8 cellular contexts compared by ENCODE assay signal in genomic region chr1:193121616-193122593, GRCh38. TPM values are rescaled to one million over a fixed set of nuclear protein-coding genes. Genes with fewer than 3 reads are reported as not detected.
DNase-seq lines count a peak whose midpoint lies in the region; ATAC-seq and TF ChIP-seq lines count a peak whose summit lies in the region.

Gene CDC73, plus strand, starts transcription at chr1:193122031. Its CDS starts 170 bp downstream, at chr1:193122201.

- H3K27ac ChIP-seq in DOHH2 (ENCODE audit: low read depth, low read length): peak within 1 kb of the TSS; percentile 91
- peak within 1 kb of the TSS; percentile 92 for H3K27ac ChIP-seq in KOPT-K1 (ENCODE audit: low read depth, low read length, poor library complexity, severe bottlenecking)
- H3K27ac ChIP-seq in Peyer's patch: peak within 1 kb of the TSS; percentile 83 to 97 (median 96)
- peak within 1 kb of the TSS; percentile 94 to 97 (median 96) for H3K27ac ChIP-seq in esophagus muscularis mucosa (replicated peaks in 1 of 4)

- peak; percentile 91 for ATAC-seq in GM21786 (IDR thresholded peaks at IDR 0.05; ENCODE audit: unreplicated experiment)
- ATAC-seq in naive B cell (ENCODE audit: low read depth in 2 of 2): peak; percentile 86 to 89
- peak; percentile 97 for ATAC-seq in stimulated activated memory B cell treated with anti-CD40 and anti-IgM and Interleukin-4, amounts not matched to agents 10 μg/mL and 1 μg/mL and 100 μg/mL, for 72 hours

- peaks cover 12 to 43% (median 36%) of the 10 kb centered on the region in 3 donors for H3K4me1 Mint-ChIP-seq in naive B cell
- peaks cover 44% of the 10 kb centered on the region for H3K4me1 Mint-ChIP-seq in stimulated activated memory B cell treated with anti-CD40 and anti-IgM and Interleukin-4, amounts not matched to agents 10 μg/mL and 1 μg/mL and 100 μg/mL, for 72 hours

- WGBS in esophagus muscularis mucosa: 0% methylated on average over 36 of the region's 85 CpGs

- H3K4me3 ChIP-seq in DOHH2 (ENCODE audit: low read length): peak within 1 kb of the TSS; percentile 76
- H3K4me3 ChIP-seq in Peyer's patch: peak within 1 kb of the TSS; percentile 54 to 85 (median 78)
- H3K4me3 ChIP-seq in esophagus muscularis mucosa: peak within 1 kb of the TSS; percentile 81 to 91 (median 82)

- H4K20me1 ChIP-seq in DOHH2 (ENCODE audit: control insufficient read depth, insufficient read depth, low read depth, low read length): 0 out of 2 replicates have a peak, but pooled peaks cover 9% of the 10 kb centered on the region

- peaks cover 44% of the 10 kb centered on the region for H3K79me2 ChIP-seq in DOHH2 (ENCODE audit: control insufficient read depth, low read length)

- no peak for TF ChIP-seq EP300 in esophagus muscularis mucosa (IDR thresholded peaks at IDR 0.05)

- H3K4me2 ChIP-seq in DOHH2 (ENCODE audit: low read length): peak within 1 kb of the TSS; percentile 60

- H3K4me3 Mint-ChIP-seq in naive B cell: peak within 1 kb of the TSS; percentile 87 to 99 (median 97)
- peak within 1 kb of the TSS; percentile 86 for H3K4me3 Mint-ChIP-seq in stimulated activated memory B cell treated with anti-CD40 and anti-IgM and Interleukin-4, amounts not matched to agents 10 μg/mL and 1 μg/mL and 100 μg/mL, for 72 hours

- intact Hi-C loops in esophagus muscularis mucosa (cut with DNase I): loop anchor here (1.0 to 10.0 kb wide), 4 partner anchors 17 to 647 kb away; partner anchors contain the start of genes GLRX2, RGS2, RO60 and UCHL5

- H3K9me3 Mint-ChIP-seq in naive B cell: no peaks in the 10 kb centered on the region
- H3K9me3 Mint-ChIP-seq in stimulated activated memory B cell treated with anti-CD40 and anti-IgM and Interleukin-4, amounts not matched to agents 10 μg/mL and 1 μg/mL and 100 μg/mL, for 72 hours: no peaks in the 10 kb centered on the region

- TF ChIP-seq POLR2A in Peyer's patch (IDR thresholded peaks at IDR 0.05) (peak; percentile 81 to 94), esophagus muscularis mucosa (IDR thresholded peaks at IDR 0.05; ENCODE audit: low read depth) (peak; percentile 66)

- H3K36me3 ChIP-seq in DOHH2 (ENCODE audit: control insufficient read depth, low read length): peaks cover 27% of the 10 kb centered on the region
- H3K36me3 ChIP-seq in KOPT-K1 (ENCODE audit: insufficient read depth, low read length): peaks cover 19% of the 10 kb centered on the region
- H3K36me3 ChIP-seq in Peyer's patch: peaks cover 0 to 17% (median 0%) of the 10 kb centered on the region in 3 donors
- H3K36me3 ChIP-seq in esophagus muscularis mucosa: peaks cover 4 to 20% (median 10%) of the 10 kb centered on the region in 4 donors

- H3K27me3 Mint-ChIP-seq in naive B cell: no peaks in the 10 kb centered on the region
- H3K27me3 Mint-ChIP-seq in stimulated activated memory B cell treated with anti-CD40 and anti-IgM and Interleukin-4, amounts not matched to agents 10 μg/mL and 1 μg/mL and 100 μg/mL, for 72 hours: no peaks in the 10 kb centered on the region

- no peaks in the 10 kb centered on the region for H3K9me2 ChIP-seq in DOHH2 (replicated peaks; ENCODE audit: control insufficient read depth, low read length)

- H3K9me3 ChIP-seq in DOHH2 (ENCODE audit: control insufficient read depth, insufficient read depth, low read length) (no peaks in the 10 kb centered on the region), KOPT-K1 (ENCODE audit: insufficient read depth, low read length, poor library complexity, severe bottlenecking) (no peaks in the 10 kb centered on the region), Peyer's patch (no peaks in the 10 kb centered on the region), esophagus muscularis mucosa (no peaks in the 10 kb centered on the region)

- H3K36me3 Mint-ChIP-seq in naive B cell: peaks cover 0 to 4% of the 10 kb centered on the region in 2 donors
- H3K36me3 Mint-ChIP-seq in stimulated activated memory B cell treated with anti-CD40 and anti-IgM and Interleukin-4, amounts not matched to agents 10 μg/mL and 1 μg/mL and 100 μg/mL, for 72 hours: peaks cover 12% of the 10 kb centered on the region

- peak within 1 kb of the TSS; percentile 95 to 99 (median 98) for H3K27ac Mint-ChIP-seq in naive B cell
- H3K27ac Mint-ChIP-seq in stimulated activated memory B cell treated with anti-CD40 and anti-IgM and Interleukin-4, amounts not matched to agents 10 μg/mL and 1 μg/mL and 100 μg/mL, for 72 hours: peak within 1 kb of the TSS; percentile 91

- peaks cover 26% of the 10 kb centered on the region for H3K4me1 ChIP-seq in DOHH2 (ENCODE audit: control insufficient read depth, low read length)
- peaks cover 0 to 22% (median 4%) of the 10 kb centered on the region in 4 donors for H3K4me1 ChIP-seq in Peyer's patch
- H3K4me1 ChIP-seq in esophagus muscularis mucosa: peaks cover 29 to 43% (median 41%) of the 10 kb centered on the region in 4 donors

- H3K27me3 ChIP-seq in DOHH2 (ENCODE audit: control insufficient read depth, low read length) (no peaks in the 10 kb centered on the region), Peyer's patch (no peaks in the 10 kb centered on the region), esophagus muscularis mucosa (no peaks in the 10 kb centered on the region)

- TF ChIP-seq CTCF in DOHH2 (IDR thresholded peaks at IDR 0.05; ENCODE audit: low read depth, low read length, poor library complexity, severe bottlenecking) (peak; percentile 83), Peyer's patch (IDR thresholded peaks at IDR 0.05) (peak; percentile 91 to 100 (median 98)), esophagus muscularis mucosa (IDR thresholded peaks at IDR 0.05) (peak; percentile 89 to 91 (median 91))

- DNase-seq in Peyer's patch (peak; percentile 94 to 100 (median 99)), esophagus muscularis mucosa (ENCODE audit: extremely low spot score) (peak; percentile 99), naive B cell (peak; percentile 99)
- DNase-seq in activated T-cell treated with anti-CD3 and anti-CD28 coated beads, Interleukin-2, amount 50 U/mL, for 48 hours: peak; percentile 100

- peaks cover 6% of the 10 kb centered on the region for H3F3A ChIP-seq in DOHH2 (ENCODE audit: control insufficient read depth, insufficient read depth)

RNA-seq across cellular contexts. Expression of gene CDC73, which starts in this region (rescaled TPM):
- total RNA-seq in Peyer's patch (100 to 1,000 TPM in 1 of 4 donors, 10 to 100 TPM in 3; 28.6 to 191 (median 43.1) TPM), esophagus muscularis mucosa (10 to 100 TPM; 45.4 to 66.9 (median 46.0) TPM)
- polyA plus RNA-seq in naive B cell (ENCODE audit: low read depth in 6 of 6): 10 to 100 TPM; 49.0 to 78.3 (median 62.7) TPM

Comparison
In these comparisons a context has a peak if more than half of its experiments do, and no peak if none do; other contexts are left out.
1. Peak in every context shown above with its lines: DNase-seq, ATAC-seq, H3K4me3 ChIP-seq and H3K27ac ChIP-seq.